In genomic region chr1:52157582-52157981, GRCh38 we compare ENCODE assay signal across 26 cellular contexts. TPM values are rescaled to one million over a fixed set of nuclear protein-coding genes. Genes with fewer than 3 reads are reported as not detected.
DNase-seq lines count a peak whose midpoint lies in the region; ATAC-seq and TF ChIP-seq lines count a peak whose summit lies in the region.
"Had no signal": no experiment of that assay in that cellular context is flagged by ENCODE, and none has a peak within 500 bp of the region (broad histone marks: within the 10 kb centered on the region; RNA-seq: fewer than 3 reads in every experiment).

No MANE protein-coding gene starts in this region.

- intact Hi-C loops in PC-3 (cut with micrococcal nuclease), result no loop called here

- peak; percentile 37; the same call in 1 of the 3 replicates for ATAC-seq in SK-N-SH treated with all-trans-retinoic acid at 6 μM for 48 hours
- ATAC-seq in PC-3, result peak; percentile 45
- ATAC-seq in GM18520 (IDR thresholded peaks at IDR 0.05; ENCODE audit: unreplicated experiment), result no peak
- no peak for ATAC-seq in HG03432 (IDR thresholded peaks at IDR 0.05; ENCODE audit: unreplicated experiment)
- ATAC-seq: activated naive CD4-positive, alpha-beta T cell treated with anti-CD3 and anti-CD28 coated beads, Interleukin-2, amount 50 U/mL, for 72 hours; pancreas; stimulated activated naive CD8-positive, alpha-beta T cell treated with anti-CD3 and anti-CD28 coated beads, Interleukin-15, amount 100 ng/mL, for 72 hours had no signal

- peaks cover 40% of the 10 kb centered on the region; the same call in 1 of the 2 replicates for H3K79me2 ChIP-seq in SK-N-SH (ENCODE audit: insufficient read depth)
- H3K79me2 ChIP-seq in PC-3 (ENCODE audit: low read length), result peaks cover 14% of the 10 kb centered on the region

- no peaks in the 10 kb centered on the region for H3K36me3 ChIP-seq in SK-N-SH (replicated peaks in 1 of 2; ENCODE audit: control insufficient read depth in 1 of 2, insufficient read depth in 2 of 2, low read length in 1 of 2)
- no peaks in the 10 kb centered on the region for H3K36me3 ChIP-seq in PC-3 (ENCODE audit: low read depth, low read length)
- H3K36me3 ChIP-seq: BE2C, pancreas, SJSA1, thyroid gland had no signal

- TF ChIP-seq EP300 in SK-N-SH (IDR thresholded peaks at IDR 0.05; ENCODE audit: borderline replicate concordance in 1 of 2, low read depth in 1 of 2, low read length in 1 of 2), result no peak

- H3K4me2 ChIP-seq in SK-N-SH, result no peak overlapping the region
- no peak overlapping the region for H3K4me2 ChIP-seq in PC-3 (ENCODE audit: low read length)

- no peak for DNase-seq in SK-N-SH
- DNase-seq in PC-3, result peak; percentile 40
- no peak for DNase-seq in epithelial cell of prostate (ENCODE audit: low read depth, low spot score)
- DNase-seq in NCI-H774 (lab: John Stamatoyannopoulos, UW), result no peak
- DNase-seq in inferior parietal cortex (ENCODE audit: extremely low spot score), result no peak
- DNase-seq: activated CD4-positive, alpha-beta memory T cell treated with anti-CD3 and anti-CD28 coated beads for 36 hours; activated CD4-positive, CD25-positive, alpha-beta regulatory T cell treated with anti-CD3 and anti-CD28 coated beads, Interleukin-2, amount 50 U/mL, for 72 hours; activated CD8-positive, alpha-beta memory T cell treated with anti-CD3 and anti-CD28 coated beads, Interleukin-2, amount 50 U/mL, for 4 hours; BE2C; cerebellar nuclear complex; DMS79; NCI-H69; pancreas; retina; stimulated activated CD4-positive, alpha-beta T cell treated with anti-CD3 and anti-CD28 coated beads, Interleukin-1b, Interleukin-23, amount 100 ng/mL, for 48 hours; stimulated activated CD8-positive, alpha-beta memory T cell treated with anti-CD3 and anti-CD28 coated beads, Interleukin-4, amount 100 ng/mL, for 48 hours; stimulated activated naive CD8-positive, alpha-beta T cell treated with anti-CD3 and anti-CD28 coated beads, Interleukin-15, amount 100 ng/mL, for 72 hours; T-helper 1 cell; thyroid gland had no signal

- H3K4me3 ChIP-seq in SK-N-SH (ENCODE audit: low read depth in 2 of 2, low read length in 1 of 2) (no peak overlapping the region), PC-3 (ENCODE audit: low read length) (no peak overlapping the region)
- H3K4me3 ChIP-seq: lung, pancreas, SJSA1, skin epidermis, thyroid gland had no signal

- H4K20me1 ChIP-seq in SK-N-SH (ENCODE audit: insufficient read depth), result 0 out of 2 replicates have a peak, but pooled peaks cover 3% of the 10 kb centered on the region
- H4K20me1 ChIP-seq in PC-3 (ENCODE audit: low read length), result no peaks in the 10 kb centered on the region

- H3K4me1 ChIP-seq in SK-N-SH (ENCODE audit: control insufficient read depth in 1 of 2, insufficient read depth in 2 of 2, low read depth in 1 of 2, low read length in 1 of 2) (peaks cover 0 to 10% of the 10 kb centered on the region in 2 experiments; a peak in 2 of 4 replicates), PC-3 (ENCODE audit: insufficient read depth, low read length) (peaks cover 9% of the 10 kb centered on the region)
- H3K4me1 ChIP-seq: BE2C, pancreas, SJSA1 had no signal

- H3K27ac ChIP-seq in SK-N-SH (ENCODE audit: low read depth in 2 of 2, low read length in 1 of 2) (no peak overlapping the region), PC-3 (ENCODE audit: low read length) (no peak overlapping the region), epithelial cell of prostate (peak overlapping the region; percentile 89)
- H3K27ac ChIP-seq: pancreas, SJSA1, skin epidermis, thyroid gland had no signal

- no peak overlapping the region for H3K9ac ChIP-seq in SK-N-SH
- no peak overlapping the region for H3K9ac ChIP-seq in PC-3 (ENCODE audit: low read length)

- H3F3A ChIP-seq in SK-N-SH (replicated peaks; ENCODE audit: insufficient read depth) (no peaks in the 10 kb centered on the region), PC-3 (ENCODE audit: low read length, unreplicated experiment) (no peaks in the 10 kb centered on the region)

- no peaks in the 10 kb centered on the region for H3K27me3 ChIP-seq in SK-N-SH (ENCODE audit: insufficient read depth)
- no peaks in the 10 kb centered on the region for H3K27me3 ChIP-seq in PC-3 (ENCODE audit: low read length)
- H3K27me3 ChIP-seq: BE2C, pancreas, SJSA1, thyroid gland had no signal

- H3K9me3 ChIP-seq in SK-N-SH, result no peaks in the 10 kb centered on the region
- no peaks in the 10 kb centered on the region for H3K9me3 ChIP-seq in PC-3 (ENCODE audit: low read length)
- H3K9me3 ChIP-seq: BE2C, pancreas, thyroid gland had no signal

- CTCF ChIA-PET in SK-N-SH (lab: Yijun Ruan, JAX), result no interaction called here
- CTCF ChIA-PET in PC-3 (lab: Charles Lee), result no interaction called here

- no TSS peak for BruUV-seq in PC-3 (replicated peaks; lab: Mats Ljungman, UMichigan)

- TF ChIP-seq CTCF in SK-N-SH (IDR thresholded peaks at IDR 0.05) (no peak), PC-3 (conservative IDR thresholded peaks at IDR 0.05; ENCODE audit: low read depth, low read length) (no peak)

- no peak overlapping the region for H2AFZ ChIP-seq in SK-N-SH (ENCODE audit: low read depth)
- no peak overlapping the region for H2AFZ ChIP-seq in PC-3 (ENCODE audit: low read length)

- no peak for TF ChIP-seq RAD21 in SK-N-SH (IDR thresholded peaks at IDR 0.05; ENCODE audit: low read length)

- POLR2A ChIA-PET in SK-N-SH (lab: Yijun Ruan, JAX) (no interaction called here), PC-3 (lab: Charles Lee; ENCODE audit: unreplicated experiment) (no interaction called here)

- 95% methylated on average over 2 of the region's 2 CpGs for WGBS in SK-N-SH (ENCODE audit: low lambda C conversion rate)

- H3K9me2 ChIP-seq in SK-N-SH (no peaks in the 10 kb centered on the region), PC-3 (replicated peaks; ENCODE audit: low read length) (no peaks in the 10 kb centered on the region)

TF ChIP-seq in SK-N-SH treated with all-trans-retinoic acid at 6 μM for 48 hours, 23 proteins besides CTCF, POLR2A, EP300 and RAD21 (continues in another document):
- no peak for TF ChIP-seq POU6F1 (CRISPR knock-in tag; IDR thresholded peaks at IDR 0.05; ENCODE audit: borderline replicate concordance, low read depth)
- TF ChIP-seq RARB (CRISPR knock-in tag; IDR thresholded peaks at IDR 0.05), result no peak
- TF ChIP-seq CSDC2 (CRISPR knock-in tag; IDR thresholded peaks at IDR 0.05), result no peak
- no peak for TF ChIP-seq ZNF70 (CRISPR knock-in tag; IDR thresholded peaks at IDR 0.05)
- TF ChIP-seq ZC3H10 (CRISPR knock-in tag; IDR thresholded peaks at IDR 0.05), result no peak
- no peak for TF ChIP-seq BACH2 (CRISPR knock-in tag; IDR thresholded peaks at IDR 0.05; ENCODE audit: borderline replicate concordance)
- no peak for TF ChIP-seq ESRRG (CRISPR knock-in tag; IDR thresholded peaks at IDR 0.05)

TF ChIP-seq in SK-N-SH, 30 proteins besides CTCF, POLR2A, EP300 and RAD21 (continues in another document):
- TF ChIP-seq YY1 (IDR thresholded peaks at IDR 0.05; ENCODE audit: low read depth) (no peak), RXRA (IDR thresholded peaks at IDR 0.05; ENCODE audit: borderline replicate concordance, low read depth) (no peak), NRF1 (IDR thresholded peaks at IDR 0.05; ENCODE audit: low read depth, low read length) (no peak), ELF1 (IDR thresholded peaks at IDR 0.05) (no peak), GATA2 (CRISPR knock-in tag; IDR thresholded peaks at IDR 0.05) (no peak), FOXJ3 (CRISPR knock-in tag; IDR thresholded peaks at IDR 0.05) (no peak), MEF2A (IDR thresholded peaks at IDR 0.05; ENCODE audit: borderline replicate concordance, low read depth) (no peak), RCOR1 (IDR thresholded peaks at IDR 0.05; ENCODE audit: low read length) (no peak), GABPA (IDR thresholded peaks at IDR 0.05; ENCODE audit: low read depth) (no peak), CHD2 (IDR thresholded peaks at IDR 0.05; ENCODE audit: low read length, partially characterized antibody) (no peak), PBX3 (IDR thresholded peaks at IDR 0.05) (no peak), IRF3 (IDR thresholded peaks at IDR 0.05; ENCODE audit: low read depth, low read length) (no peak), SMC3 (IDR thresholded peaks at IDR 0.05; ENCODE audit: low read depth, low read length) (no peak), TAF1 (IDR thresholded peaks at IDR 0.05; ENCODE audit: borderline replicate concordance, low read depth, low read length) (no peak), USF1 (IDR thresholded peaks at IDR 0.05; ENCODE audit: borderline replicate concordance, low read depth) (no peak), TEAD4 (IDR thresholded peaks at IDR 0.05; ENCODE audit: borderline replicate concordance, insufficient read depth) (no peak)
- TF ChIP-seq, protein P1, sequence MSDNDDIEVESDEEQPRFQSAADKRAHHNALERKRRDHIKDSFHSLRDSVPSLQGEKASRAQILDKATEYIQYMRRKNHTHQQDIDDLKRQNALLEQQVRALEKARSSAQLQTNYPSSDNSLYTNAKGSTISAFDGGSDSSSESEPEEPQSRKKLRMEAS (IDR thresholded peaks at IDR 0.05; ENCODE audit: low read depth), result no peak

RNA-seq across cellular contexts. Expression of gene ZFYVE9, which starts 15.7 kb away (rescaled TPM):
- polyA plus RNA-seq in SK-N-SH (2012; rRNA removed), result 4.1 and 5.4 TPM in 2 replicates
- polyA plus RNA-seq in SK-N-SH (2012; cell fraction: cytosol; rRNA removed), result 5.9 and 6.4 TPM in 2 replicates
- 2.5 and 5.3 TPM in 2 replicates for polyA plus RNA-seq in SK-N-SH (2012; cell fraction: nucleus; rRNA removed)
- 14.2 and 16.6 TPM in 2 replicates for total RNA-seq in PC-3 (2014; rRNA removed)

Comparison
In these comparisons a context has a peak if more than half of its experiments do, and no peak if none do; other contexts are left out.
1. ATAC-seq: peak in SK-N-SH treated with all-trans-retinoic acid at 6 μM for 48 hours (single experiment) and PC-3 (single experiment); none in GM18520 (single experiment) and HG03432 (single experiment).